27 cellular contexts compared by ENCODE assay signal in the genomic region with DNA sequence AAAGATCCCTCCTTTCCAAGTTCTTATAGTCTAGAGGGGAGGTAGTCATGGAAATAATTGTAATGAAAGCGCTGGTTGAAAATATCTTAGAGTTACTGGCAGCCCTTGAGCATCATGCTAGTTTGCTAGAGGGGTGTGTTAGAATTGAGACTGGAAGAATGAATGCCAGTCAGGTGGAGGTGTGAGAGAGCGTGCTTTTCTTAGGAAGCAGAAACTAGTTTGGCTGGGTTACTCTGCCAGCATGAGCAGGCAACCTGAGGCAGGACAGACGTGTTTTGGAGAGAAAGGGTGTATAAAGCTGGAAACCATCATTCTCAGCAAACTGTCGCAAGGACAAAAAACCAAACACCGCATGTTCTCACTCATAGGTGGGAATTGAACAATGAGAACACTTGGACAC.
"Had no signal": no experiment of that assay in that cellular context is flagged by ENCODE, and none has a peak within 500 bp of the region (broad histone marks: within the 10 kb centered on the region; RNA-seq: fewer than 3 reads in every experiment).

No MANE protein-coding gene starts in this region.

- H3K4me3 Mint-ChIP-seq: activated CD4-positive, alpha-beta memory T cell treated with anti-CD3 and anti-CD28 coated beads, Interleukin-2, amount 10 ng/mL, durations not matched to agents 7 days and 5 days; activated CD4-positive, alpha-beta T cell treated with anti-CD3 and anti-CD28 coated beads, Interleukin-2, amount 10 ng/mL, durations not matched to agents 7 days and 5 days; activated naive CD8-positive, alpha-beta T cell; activated T-cell treated with anti-CD3 and anti-CD28 coated beads, Interleukin-2, amount 50 U/mL, for 24 hours; activated T-cell treated with anti-CD3 and anti-CD28 coated beads, Interleukin-2, amount 50 U/mL, for 72 hours; central memory CD8-positive, alpha-beta T cell; dendritic cell treated with granulocyte-macrophage colony-stimulating factor and Interleukin-4, amounts not matched to agents 40 ng/mL and 50 ng/mL, for 4 days; endodermal cell had no signal

- DNase-seq: activated CD4-positive, alpha-beta memory T cell treated with anti-CD3 and anti-CD28 coated beads, Interleukin-2, amount 10 ng/mL, durations not matched to agents 7 days and 5 days; activated CD4-positive, alpha-beta T cell treated with anti-CD3 and anti-CD28 coated beads for 1 hour; activated CD4-positive, alpha-beta T cell treated with anti-CD3 and anti-CD28 coated beads for 4 hours; activated CD4-positive, alpha-beta T cell treated with anti-CD3 and anti-CD28 coated beads, Interleukin-2, amount 10 ng/mL, durations not matched to agents 7 days and 5 days; activated CD4-positive, alpha-beta T cell treated with anti-CD3 and anti-CD28 coated beads, Interleukin-2, amount 50 U/mL, for 4 hours; activated CD8-positive, alpha-beta memory T cell treated with anti-CD3 and anti-CD28 coated beads, Interleukin-2, amount 50 U/mL, for 48 hours; activated effector memory CD4-positive, alpha-beta T cell treated with Interleukin-2 at 50 U/mL for 16 hours; activated gamma-delta T cell treated with Interleukin-2 at 50 U/mL for 16 hours; activated naive CD4-positive, alpha-beta T cell treated with anti-CD3 and anti-CD28 coated beads, Interleukin-2, amount 50 U/mL, for 16 hours; activated naive CD4-positive, alpha-beta T cell treated with Interleukin-2 at 50 U/mL for 16 hours; activated T-cell treated with anti-CD3 and anti-CD28 coated beads for 4 hours; activated T-cell treated with anti-CD3 and anti-CD28 coated beads, Interleukin-2, amount 50 U/mL, for 24 hours; activated T-cell treated with anti-CD3 and anti-CD28 coated beads, Interleukin-2, amount 50 U/mL, for 72 hours; amniotic stem cell; anterior cingulate cortex; brain microvascular endothelial cell; dorsolateral prefrontal cortex; effector memory CD4-positive, alpha-beta T cell; endodermal cell; erythroblast; esophagus squamous epithelium; foreskin melanocyte; T-helper 2 cell had no signal

- H3K9me3 Mint-ChIP-seq: activated CD4-positive, alpha-beta memory T cell treated with anti-CD3 and anti-CD28 coated beads, Interleukin-2, amount 10 ng/mL, durations not matched to agents 7 days and 5 days; activated CD4-positive, alpha-beta T cell treated with anti-CD3 and anti-CD28 coated beads, Interleukin-2, amount 10 ng/mL, durations not matched to agents 7 days and 5 days; activated T-cell treated with anti-CD3 and anti-CD28 coated beads, Interleukin-2, amount 50 U/mL, for 24 hours; activated T-cell treated with anti-CD3 and anti-CD28 coated beads, Interleukin-2, amount 50 U/mL, for 72 hours; central memory CD8-positive, alpha-beta T cell; dendritic cell treated with granulocyte-macrophage colony-stimulating factor and Interleukin-4, amounts not matched to agents 40 ng/mL and 50 ng/mL, for 4 days; endodermal cell had no signal

- H3K27me3 Mint-ChIP-seq: activated CD4-positive, alpha-beta memory T cell treated with anti-CD3 and anti-CD28 coated beads, Interleukin-2, amount 10 ng/mL, durations not matched to agents 7 days and 5 days; activated CD4-positive, alpha-beta T cell treated with anti-CD3 and anti-CD28 coated beads, Interleukin-2, amount 10 ng/mL, durations not matched to agents 7 days and 5 days; activated naive CD8-positive, alpha-beta T cell; activated T-cell treated with anti-CD3 and anti-CD28 coated beads, Interleukin-2, amount 50 U/mL, for 24 hours; central memory CD8-positive, alpha-beta T cell; dendritic cell treated with granulocyte-macrophage colony-stimulating factor and Interleukin-4, amounts not matched to agents 40 ng/mL and 50 ng/mL, for 4 days had no signal

- ATAC-seq: activated T-cell treated with anti-CD3 and anti-CD28 coated beads, Interleukin-2, amount 50 U/mL, for 72 hours; gastroesophageal sphincter had no signal

- H3K27ac Mint-ChIP-seq: activated CD4-positive, alpha-beta memory T cell treated with anti-CD3 and anti-CD28 coated beads, Interleukin-2, amount 10 ng/mL, durations not matched to agents 7 days and 5 days; activated CD4-positive, alpha-beta T cell treated with anti-CD3 and anti-CD28 coated beads, Interleukin-2, amount 10 ng/mL, durations not matched to agents 7 days and 5 days; activated naive CD8-positive, alpha-beta T cell; activated T-cell treated with anti-CD3 and anti-CD28 coated beads, Interleukin-2, amount 50 U/mL, for 24 hours; activated T-cell treated with anti-CD3 and anti-CD28 coated beads, Interleukin-2, amount 50 U/mL, for 72 hours; dendritic cell treated with granulocyte-macrophage colony-stimulating factor and Interleukin-4, amounts not matched to agents 40 ng/mL and 50 ng/mL, for 4 days; endodermal cell had no signal
